In genomic region chr11:112499153-112499907, GRCh38 we compare ENCODE assay signal across 23 cellular contexts.
DNase-seq lines count a peak whose midpoint lies in the region; ATAC-seq and TF ChIP-seq lines count a peak whose summit lies in the region.
"Had no signal": no experiment of that assay in that cellular context is flagged by ENCODE, and none has a peak within 500 bp of the region (broad histone marks: within the 10 kb centered on the region; RNA-seq: fewer than 3 reads in every experiment).

No MANE protein-coding gene starts in this region.

- POLR2A ChIA-PET in WTC11 (lab: Charles Lee) = no interaction called here

- TF ChIP-seq POLR2A in lower leg skin (IDR thresholded peaks at IDR 0.05) = no peak

- H3K27me3 Mint-ChIP-seq in WTC11 (ENCODE audit: low read depth) = peaks cover 9% of the 10 kb centered on the region
- peaks cover 9% of the 10 kb centered on the region for H3K27me3 Mint-ChIP-seq in nephron (ENCODE audit: low read depth)

- H3K27me3 ChIP-seq in foreskin keratinocyte = no peaks in the 10 kb centered on the region
- H3K27me3 ChIP-seq: SJSA1, uterus had no signal

- H3K9me3 Mint-ChIP-seq in WTC11 (no peaks in the 10 kb centered on the region), nephron (peaks cover 3% of the 10 kb centered on the region)
- H3K9me3 Mint-ChIP-seq: T-helper 1 cell treated with Interleukin-12 subunit alpha and Interleukin-12 subunit beta and Interleukin-4 antibody, amounts not matched to agents 30 μg/mL and 1 μg/mL, for 36 hours had no signal

- 39 to 58% methylated on average over 20 of the region's 20 CpGs for WGBS in lower leg skin, 2 donors

- H3K27ac Mint-ChIP-seq in WTC11 (no peak overlapping the region; the same call in 1 of the 2 replicates), nephron (peak overlapping the region in 2 of 3 experiments; percentile 32 to 87)
- H3K27ac Mint-ChIP-seq: naive B cell; T-helper 1 cell treated with Interleukin-12 subunit alpha and Interleukin-12 subunit beta and Interleukin-4 antibody, amounts not matched to agents 30 μg/mL and 1 μg/mL, for 36 hours had no signal

- DNase-seq in DMS153 (lab: John Stamatoyannopoulos, UW) = peak; percentile 61
- peak; percentile 67 for DNase-seq in NCI-H1436 treated with DMSO at 0.1 percent for 48 hours (lab: John Stamatoyannopoulos, UW)
- DNase-seq in WTC11 (ENCODE audit: low spot score) = peak; percentile 34
- no peak for DNase-seq in lower leg skin (ENCODE audit: low spot score in 2 of 2)
- no peak for DNase-seq in foreskin keratinocyte
- DNase-seq in cerebellar cortex (ENCODE audit: low spot score) = no peak
- DNase-seq: ACHN; activated CD4-positive, alpha-beta T cell treated with anti-CD3 and anti-CD28 coated beads, Interleukin-2, amount 50 U/mL, for 4 hours; activated gamma-delta T cell treated with Interleukin-2 at 50 U/mL for 16 hours; C1 segment of cervical spinal cord; DMS 273 treated with DMSO at 0.1 percent for 48 hours; GDM1; heart right ventricle; immature natural killer cell; naive B cell; uterus; WERI-Rb-1 had no signal

- no peak for TF ChIP-seq CTCF in WTC11 (IDR thresholded peaks at IDR 0.05)
- no peak for TF ChIP-seq CTCF in nephron (IDR thresholded peaks at IDR 0.05; ENCODE audit: unreplicated experiment in 3 of 3)
- TF ChIP-seq CTCF in lower leg skin (IDR thresholded peaks at IDR 0.05) = no peak
- no peak for TF ChIP-seq CTCF in foreskin keratinocyte (conservative IDR thresholded peaks at IDR 0.05)

- intact Hi-C loops in lower leg skin (cut with DNase I; ENCODE audit: low total_unique reads) = no loop called here

- CTCF ChIA-PET in WTC11 (lab: Charles Lee) = interaction anchor here (0.6 to 1.2 kb wide), 3 partner anchors 56 to 219 kb away, joined by 3 to 4 read pairs (median 3); no protein-coding TSS in a partner anchor

- no peak overlapping the region for H3K4me3 Mint-ChIP-seq in WTC11
- no peak overlapping the region for H3K4me3 Mint-ChIP-seq in nephron
- H3K4me3 Mint-ChIP-seq: immature natural killer cell; naive B cell; T-helper 1 cell treated with Interleukin-12 subunit alpha and Interleukin-12 subunit beta and Interleukin-4 antibody, amounts not matched to agents 30 μg/mL and 1 μg/mL, for 36 hours had no signal

- no peaks in the 10 kb centered on the region for H3K36me3 Mint-ChIP-seq in WTC11
- H3K36me3 Mint-ChIP-seq in nephron (ENCODE audit: low read depth) = no peaks in the 10 kb centered on the region
- H3K36me3 Mint-ChIP-seq: immature natural killer cell, naive B cell had no signal

- H3K4me1 Mint-ChIP-seq in WTC11 (peaks cover 16% of the 10 kb centered on the region), nephron (no peaks in the 10 kb centered on the region)
- H3K4me1 Mint-ChIP-seq: immature natural killer cell, naive B cell had no signal

- H3K27ac ChIP-seq in foreskin keratinocyte = no peak overlapping the region
- H3K27ac ChIP-seq: heart right ventricle, KMS-11, PC-9, SJSA1, uterus, WERI-Rb-1 had no signal

- peak; percentile 93 for ATAC-seq in WTC11
- no peak for ATAC-seq in GM18498 (IDR thresholded peaks at IDR 0.05; ENCODE audit: unreplicated experiment)
- ATAC-seq in foreskin keratinocyte = no peak
- ATAC-seq: heart right ventricle had no signal

- no peaks in the 10 kb centered on the region for H3K4me1 ChIP-seq in foreskin keratinocyte
- H3K4me1 ChIP-seq: heart right ventricle, SJSA1, uterus had no signal

- H3K4me3 ChIP-seq in lower leg skin (ENCODE audit: low read depth, poor library complexity, severe bottlenecking) = no peak overlapping the region
- H3K4me3 ChIP-seq: heart right ventricle, PC-9, SJSA1, uterus had no signal

TF ChIP-seq in WTC11, 78 proteins besides CTCF, POLR2A, EP300 and RAD21:
- TF ChIP-seq ESRRA (CRISPR knock-in tag; IDR thresholded peaks at IDR 0.05; ENCODE audit: borderline replicate concordance) = no peak

Comparison
In these comparisons a context has a peak if more than half of its experiments do, and no peak if none do; other contexts are left out.
1. DNase-seq: peak in DMS153 (single experiment), NCI-H1436 treated with DMSO at 0.1 percent for 48 hours (single experiment) and WTC11 (single experiment); none in lower leg skin (0 of 2), foreskin keratinocyte (0 of 2) and cerebellar cortex (single experiment).